ENCODE assay signal across 19 cellular contexts in the genomic region with DNA sequence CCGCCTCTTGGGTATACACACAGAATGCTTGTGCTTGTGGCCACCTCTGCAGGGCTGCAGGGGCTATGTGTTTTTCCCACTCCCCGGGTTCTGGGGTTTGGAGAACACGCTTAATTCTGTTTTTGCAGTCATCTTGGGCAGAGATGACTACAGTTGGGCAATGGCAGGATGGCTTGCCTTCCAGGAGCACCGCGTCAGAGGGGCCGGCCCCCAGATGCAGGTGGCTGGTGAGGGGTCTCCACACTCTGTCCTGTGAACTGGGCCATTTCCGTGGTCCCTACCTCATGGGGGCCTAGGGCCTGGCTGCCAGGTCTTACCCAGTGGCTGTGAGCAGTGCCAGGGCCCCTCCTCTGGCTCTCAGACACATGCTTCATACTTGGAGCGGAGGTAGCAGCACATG.
DNase-seq lines count a peak whose midpoint lies in the region; ATAC-seq, FAIRE-seq and TF ChIP-seq lines count a peak whose summit lies in the region.
"Had no signal": no experiment of that assay in that cellular context is flagged by ENCODE, and none has a peak within 500 bp of the region (broad histone marks: within the 10 kb centered on the region; RNA-seq: fewer than 3 reads in every experiment).

No MANE protein-coding gene starts in this region.

- no peaks in the 10 kb centered on the region for H3K79me2 ChIP-seq in SU-DHL-6 (ENCODE audit: insufficient read depth, low read length)

- no peak for TF ChIP-seq POLR2A in ovary (IDR thresholded peaks at IDR 0.05)

- H3K79me1 ChIP-seq in neuronal stem cell (ENCODE audit: low read depth, low read length), result no peaks in the 10 kb centered on the region

- no peak overlapping the region for H3K14ac ChIP-seq in neuronal stem cell (ENCODE audit: low read length)

- ATAC-seq in SK-N-SH treated with all-trans-retinoic acid at 6 μM for 48 hours, result no peak
- ATAC-seq: HCT116, Right ventricle myocardium inferior had no signal

- H3K36me3 ChIP-seq in SU-DHL-6 (ENCODE audit: low read length) (no peaks in the 10 kb centered on the region), kidney (ENCODE audit: control insufficient read depth in 1 of 2, insufficient read depth in 2 of 2, low read length in 2 of 2) (no peaks in the 10 kb centered on the region), neuronal stem cell (replicated peaks in 1 of 2; ENCODE audit: control insufficient read depth in 2 of 2, insufficient read depth in 2 of 2, low read length in 2 of 2) (peaks cover 2% of the 10 kb centered on the region in 2 donors), ovary (no peaks in the 10 kb centered on the region)
- H3K36me3 ChIP-seq: BE2C, SJCRH30 had no signal

- H3K4me1 ChIP-seq in kidney (ENCODE audit: control insufficient read depth in 1 of 2, insufficient read depth in 1 of 2, low read depth in 1 of 2, low read length in 2 of 2) (no peaks in the 10 kb centered on the region), neuronal stem cell (ENCODE audit: control insufficient read depth in 2 of 2, insufficient read depth in 1 of 2, low read depth in 1 of 2, low read length in 2 of 2) (peaks cover 0 to 5% of the 10 kb centered on the region in 2 donors), ovary (ENCODE audit: insufficient read depth) (no peaks in the 10 kb centered on the region)
- H3K4me1 ChIP-seq: BE2C had no signal

- no peaks in the 10 kb centered on the region for H3K9me2 ChIP-seq in SU-DHL-6 (replicated peaks; ENCODE audit: insufficient read depth, low read length)

- no CpG with 5 or more reads among the region's 8 CpGs for WGBS in neuronal stem cell (ENCODE audit: extremely low coverage in 2 of 2, insufficient read length in 2 of 2, insufficient replicate concordance in 1 of 2), 2 donors
- 87 to 94% (median 90%) methylated on average over 8 of the region's 8 CpGs for WGBS in ovary, 3 donors

- H2AK5ac ChIP-seq in neuronal stem cell (ENCODE audit: low read depth, low read length), result peak overlapping the region; percentile 38

- H2BK15ac ChIP-seq in neuronal stem cell (ENCODE audit: low read length), result peak overlapping the region; percentile 95

- H3K4me3 ChIP-seq in SU-DHL-6 (ENCODE audit: insufficient read depth, low read length, poor library complexity, severe bottlenecking) (no peak overlapping the region), kidney (ENCODE audit: low read length in 2 of 2) (no peak overlapping the region), neuronal stem cell (ENCODE audit: low read length in 2 of 2) (no peak overlapping the region), ovary (no peak overlapping the region)
- H3K4me3 ChIP-seq: SJCRH30 had no signal

- peak; percentile 45 for DNase-seq in kidney
- no peak for DNase-seq in neuronal stem cell (ENCODE audit: low spot score)
- DNase-seq in NCI-H2196 treated with DMSO at 0.1 percent for 48 hours (lab: John Stamatoyannopoulos, UW; ENCODE audit: unreplicated experiment), result no peak
- no peak for DNase-seq in ovary
- DNase-seq in posterior cingulate gyrus, result no peak
- DNase-seq: BE2C; CD4-positive, CD25-positive, alpha-beta regulatory T cell; KBM-7; MV-4-11; NCI-H1105; NCI-H1436 treated with DMSO at 0.1 percent for 48 hours; NCI-H748 treated with DMSO at 0.1 percent for 48 hours; SJCRH30 had no signal

- peak overlapping the region; percentile 51 for H3K27ac ChIP-seq in SU-DHL-6 (ENCODE audit: low read depth, low read length)
- no peak overlapping the region for H3K27ac ChIP-seq in kidney (ENCODE audit: low read depth in 2 of 2, low read length in 2 of 2)
- H3K27ac ChIP-seq in neuronal stem cell (replicated peaks; ENCODE audit: low read length), result no peak overlapping the region
- no peak overlapping the region for H3K27ac ChIP-seq in ovary
- H3K27ac ChIP-seq: SJCRH30 had no signal

- H4K20me1 ChIP-seq in SU-DHL-6 (ENCODE audit: low read depth, low read length), result no peaks in the 10 kb centered on the region

- peaks cover 47% of the 10 kb centered on the region for H3F3A ChIP-seq in SU-DHL-6 (ENCODE audit: insufficient read depth)

- TF ChIP-seq CTCF in SU-DHL-6 (IDR thresholded peaks at IDR 0.05; ENCODE audit: insufficient read depth, low read length, poor library complexity, severe bottlenecking) (no peak), kidney (IDR thresholded peaks at IDR 0.05; ENCODE audit: borderline replicate concordance, extremely low read depth, insufficient read depth) (no peak), ovary (IDR thresholded peaks at IDR 0.05) (no peak)

- H2BK12ac ChIP-seq in neuronal stem cell (ENCODE audit: low read length), result no peak overlapping the region

- H2AFZ ChIP-seq in SU-DHL-6 (ENCODE audit: low read depth, low read length, severe bottlenecking) (no peak overlapping the region), neuronal stem cell (ENCODE audit: low read length) (no peak overlapping the region)

- H3K4me2 ChIP-seq in SU-DHL-6 (ENCODE audit: low read depth, low read length, poor library complexity, severe bottlenecking), result peak overlapping the region; percentile 25
- no peak overlapping the region for H3K4me2 ChIP-seq in neuronal stem cell (ENCODE audit: insufficient read depth, low read length, poor library complexity, severe bottlenecking)

- no peak overlapping the region; the same call in 1 of the 2 replicates for H3K9ac ChIP-seq in SU-DHL-6 (ENCODE audit: low read length)
- no peak overlapping the region for H3K9ac ChIP-seq in kidney (ENCODE audit: low read length in 2 of 2)
- no peak overlapping the region for H3K9ac ChIP-seq in neuronal stem cell (ENCODE audit: low read depth, low read length, poor library complexity)

- H3K4ac ChIP-seq in neuronal stem cell (ENCODE audit: low read length), result no peak overlapping the region

- FAIRE-seq in kidney (lab: Jason Lieb, UNC), result no peak
- FAIRE-seq: D721Med, GM18507 had no signal

- H4K8ac ChIP-seq in neuronal stem cell (ENCODE audit: low read depth, low read length), result no peak overlapping the region

- no peak overlapping the region for H3K18ac ChIP-seq in neuronal stem cell (ENCODE audit: low read length)

- no peak for TF ChIP-seq EP300 in ovary (IDR thresholded peaks at IDR 0.05)

- H2BK120ac ChIP-seq in neuronal stem cell (ENCODE audit: low read depth, low read length), result no peak overlapping the region

- H3K23ac ChIP-seq in neuronal stem cell (ENCODE audit: low read depth, low read length, poor library complexity), result no peak overlapping the region

- H3K27me3 ChIP-seq in SU-DHL-6 (ENCODE audit: low read length), result no peaks in the 10 kb centered on the region
- H3K27me3 ChIP-seq in neuronal stem cell (ENCODE audit: control insufficient read depth in 3 of 3, insufficient read depth in 3 of 3, low read depth in 1 of 3, low read length in 3 of 3), result no peaks in the 10 kb centered on the region
- H3K27me3 ChIP-seq in ovary, result no peaks in the 10 kb centered on the region
- H3K27me3 ChIP-seq: BE2C, SJCRH30 had no signal

- intact Hi-C loops in kidney (cut with DNase I), result no loop called here
- intact Hi-C loops in ovary (cut with DNase I), result loop anchor here in 3 of 4 donors (5.0 to 10.0 kb wide), 2 partner anchors 291 to 552 kb away; no protein-coding TSS in a partner anchor
- intact Hi-C loops in posterior cingulate gyrus (cut with DNase I), result no loop called here

- H4K91ac ChIP-seq in neuronal stem cell (ENCODE audit: low read depth, low read length, poor library complexity), result no peak overlapping the region

- H2BK5ac ChIP-seq in neuronal stem cell (ENCODE audit: low read length), result peak overlapping the region; percentile 25

- no peaks in the 10 kb centered on the region for H3K9me3 ChIP-seq in SU-DHL-6 (ENCODE audit: insufficient read depth, low read length)
- no peaks in the 10 kb centered on the region for H3K9me3 ChIP-seq in kidney (ENCODE audit: control insufficient read depth in 1 of 2, low read length in 2 of 2)
- H3K9me3 ChIP-seq in neuronal stem cell (replicated peaks in 1 of 2; ENCODE audit: control insufficient read depth in 2 of 2, insufficient read depth in 1 of 2, low read depth in 1 of 2, low read length in 2 of 2), result peaks cover 0 to 4% of the 10 kb centered on the region in 2 donors
- no peaks in the 10 kb centered on the region for H3K9me3 ChIP-seq in ovary
- H3K9me3 ChIP-seq: BE2C, SJCRH30 had no signal

TF ChIP-seq in SK-N-SH treated with all-trans-retinoic acid at 6 μM for 48 hours, 23 proteins besides CTCF, POLR2A, EP300 and RAD21 (continues in another document):
- TF ChIP-seq RARB (CRISPR knock-in tag; IDR thresholded peaks at IDR 0.05) (no peak), ZNF8 (CRISPR knock-in tag; IDR thresholded peaks at IDR 0.05) (no peak), OSR1 (CRISPR knock-in tag; IDR thresholded peaks at IDR 0.05) (no peak), SNAI2 (CRISPR knock-in tag; IDR thresholded peaks at IDR 0.05) (no peak)
- TF ChIP-seq, protein P1, sequence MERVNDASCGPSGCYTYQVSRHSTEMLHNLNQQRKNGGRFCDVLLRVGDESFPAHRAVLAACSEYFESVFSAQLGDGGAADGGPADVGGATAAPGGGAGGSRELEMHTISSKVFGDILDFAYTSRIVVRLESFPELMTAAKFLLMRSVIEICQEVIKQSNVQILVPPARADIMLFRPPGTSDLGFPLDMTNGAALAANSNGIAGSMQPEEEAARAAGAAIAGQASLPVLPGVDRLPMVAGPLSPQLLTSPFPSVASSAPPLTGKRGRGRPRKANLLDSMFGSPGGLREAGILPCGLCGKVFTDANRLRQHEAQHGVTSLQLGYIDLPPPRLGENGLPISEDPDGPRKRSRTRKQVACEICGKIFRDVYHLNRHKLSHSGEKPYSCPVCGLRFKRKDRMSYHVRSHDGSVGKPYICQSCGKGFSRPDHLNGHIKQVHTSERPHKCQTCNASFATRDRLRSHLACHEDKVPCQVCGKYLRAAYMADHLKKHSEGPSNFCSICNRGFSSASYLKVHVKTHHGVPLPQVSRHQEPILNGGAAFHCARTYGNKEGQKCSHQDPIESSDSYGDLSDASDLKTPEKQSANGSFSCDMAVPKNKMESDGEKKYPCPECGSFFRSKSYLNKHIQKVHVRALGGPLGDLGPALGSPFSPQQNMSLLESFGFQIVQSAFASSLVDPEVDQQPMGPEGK (CRISPR knock-in tag; IDR thresholded peaks at IDR 0.05; ENCODE audit: borderline replicate concordance), result no peak

Comparison
In these comparisons a context has a peak if more than half of its experiments do, and no peak if none do; other contexts are left out.
1. intact Hi-C loops: an anchor here in ovary (5.0 to 10.0 kb wide); none called in kidney and posterior cingulate gyrus.